13 cellular contexts compared by ENCODE assay signal in the genomic region with DNA sequence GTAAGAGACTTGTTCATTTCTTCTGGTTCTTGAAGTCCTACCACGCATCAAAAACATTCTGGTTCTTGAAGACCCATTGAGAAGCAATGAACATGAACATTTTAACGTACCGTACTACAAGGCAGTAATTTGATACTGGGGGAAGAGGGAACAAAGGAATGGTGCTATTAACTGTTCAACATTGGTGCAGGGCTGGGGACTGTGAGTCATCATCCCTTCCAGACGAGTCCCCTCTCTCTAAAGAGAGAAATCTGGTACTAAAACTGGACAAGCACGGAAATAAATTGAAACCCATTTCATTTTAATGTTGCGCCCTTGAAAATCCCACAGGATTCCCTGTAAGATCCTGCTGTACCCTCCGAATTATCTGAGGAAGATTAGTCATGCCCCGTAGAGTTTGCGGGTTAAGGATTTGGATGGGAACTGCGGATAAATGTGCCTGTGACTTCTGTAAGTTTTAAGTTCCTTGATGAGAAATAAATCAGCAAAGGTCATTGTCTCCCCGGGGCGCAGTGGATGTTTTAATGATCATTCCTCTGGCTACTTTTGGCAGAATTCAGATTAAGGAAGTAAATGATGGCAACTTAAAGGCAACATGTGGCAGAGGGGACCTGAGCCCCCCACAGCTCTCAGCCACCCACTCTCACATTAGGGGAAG.
A peak's percentile ranks its signal among the peaks of the same experiment; 100 is the strongest.
DNase-seq lines count a peak whose midpoint lies in the region; ATAC-seq and TF ChIP-seq lines count a peak whose summit lies in the region.
"Had no signal": no experiment of that assay in that cellular context is flagged by ENCODE, and none has a peak within 500 bp of the region (broad histone marks: within the 10 kb centered on the region; RNA-seq: fewer than 3 reads in every experiment).

No MANE protein-coding gene starts in this region.

- H3K36me3 Mint-ChIP-seq in H9 (ENCODE audit: insufficient read depth in 1 of 3, low read depth in 3 of 3): no peaks in the 10 kb centered on the region; a peak in 2 of 7 replicates

- H2BK12ac ChIP-seq in H9 (ENCODE audit: insufficient read length, low read depth, low read length): no peak overlapping the region

- no peak overlapping the region for H2BK20ac ChIP-seq in H9 (ENCODE audit: low read depth, low read length, poor library complexity, severe bottlenecking)

- no peak overlapping the region for H4K5ac ChIP-seq in H9 (ENCODE audit: insufficient read length, low read depth, low read length)

- H3K36me3 ChIP-seq in BLaER1: no peaks in the 10 kb centered on the region
- H3K36me3 ChIP-seq: BE2C, cardiac muscle cell, stomach had no signal

- H3K79me1 ChIP-seq in H9 (ENCODE audit: insufficient read depth, low read depth, low read length, poor library complexity, severe bottlenecking): no peaks in the 10 kb centered on the region

- H3K4me2 ChIP-seq in BLaER1 (peak overlapping the region; percentile 22; the same call in 1 of the 2 replicates), H9 (ENCODE audit: insufficient read depth, insufficient read length, low read length) (no peak overlapping the region)

- H2AFZ ChIP-seq in H9 (ENCODE audit: low read length): no peak overlapping the region

- H3K9me3 ChIP-seq in BLaER1 (peaks cover 8% of the 10 kb centered on the region; the same call in 1 of the 2 replicates), H9 (ENCODE audit: control insufficient read depth, low read depth, low read length) (no peaks in the 10 kb centered on the region)
- H3K9me3 ChIP-seq: BE2C, stomach had no signal

- H3K79me2 ChIP-seq in H9 (ENCODE audit: insufficient read depth, low read length): no peaks in the 10 kb centered on the region

- H3K27ac Mint-ChIP-seq in H9: no peak overlapping the region

- H3K27me3 ChIP-seq in BLaER1: no peaks in the 10 kb centered on the region
- no peaks in the 10 kb centered on the region for H3K27me3 ChIP-seq in H9 (ENCODE audit: insufficient read depth, low read length)
- H3K27me3 ChIP-seq: BE2C, cardiac muscle cell had no signal

- H3K4ac ChIP-seq in H9 (ENCODE audit: low read depth, low read length): no peak overlapping the region

- DNase-seq in H9 (no peak), RPMI7951 (ENCODE audit: low read depth) (peak; percentile 77), iPS-NIHi11 (ENCODE audit: low spot score) (peak; percentile 33), posterior cingulate gyrus (no peak)
- DNase-seq in activated CD4-positive, CD25-positive, alpha-beta regulatory T cell (lab: John Stamatoyannopoulos, UW): no peak
- DNase-seq: activated CD4-positive, alpha-beta T cell treated with anti-CD3 and anti-CD28 coated beads, Interleukin-2, amount 50 U/mL, for 1 hour; BE2C; NCI-H1092 treated with DMSO at 0.1 percent for 48 hours; stomach had no signal

- TF ChIP-seq CTCF in H9 (conservative IDR thresholded peaks at IDR 0.05): no peak

- no peak overlapping the region for H4K91ac ChIP-seq in H9 (ENCODE audit: insufficient read length, low read depth, low read length)

- no peak for ATAC-seq in HG03439 (IDR thresholded peaks at IDR 0.05; ENCODE audit: unreplicated experiment)
- no peak for ATAC-seq in HG03135 (IDR thresholded peaks at IDR 0.05; ENCODE audit: unreplicated experiment)

- H3K56ac ChIP-seq in H9 (ENCODE audit: insufficient read length, low read depth, low read length): no peak overlapping the region

- no peak overlapping the region for H4K8ac ChIP-seq in H9 (replicated peaks; ENCODE audit: insufficient read length, low read depth, low read length)

- no CpG with 5 or more reads among the region's 12 CpGs for WGBS in H9 (ENCODE audit: extremely low coverage, insufficient read length, low lambda C conversion rate)

- H3K4me3 ChIP-seq in BLaER1: no peak overlapping the region
- H3K4me3 ChIP-seq: cardiac muscle cell, stomach had no signal

- H3K4me1 ChIP-seq in BLaER1 (peaks cover 8% of the 10 kb centered on the region), H9 (ENCODE audit: insufficient read depth, low read length) (no peaks in the 10 kb centered on the region)
- H3K4me1 ChIP-seq: stomach had no signal

- H3K27ac ChIP-seq in BLaER1 (no peak overlapping the region), H9 (ENCODE audit: insufficient read length, low read depth, low read length) (no peak overlapping the region)
- H3K27ac ChIP-seq: cardiac muscle cell, stomach had no signal

- H2AK5ac ChIP-seq in H9 (ENCODE audit: insufficient read length, low read length): no peak overlapping the region

- H3T11ph ChIP-seq in H9 (ENCODE audit: low read length): no peak overlapping the region

- H3K18ac ChIP-seq in H9 (ENCODE audit: insufficient read length, low read depth, low read length): peak overlapping the region; percentile 53

- peak overlapping the region; percentile 66 for H3K14ac ChIP-seq in H9 (ENCODE audit: insufficient read depth, low read length)

- H3K4me3 Mint-ChIP-seq in H9: no peak overlapping the region

- H3K23ac ChIP-seq in H9 (ENCODE audit: insufficient read length, low read depth, low read length): no peak overlapping the region

- peaks cover 16% of the 10 kb centered on the region for H3K27me3 Mint-ChIP-seq in H9 (ENCODE audit: low read depth)

- intact Hi-C loops in posterior cingulate gyrus (cut with DNase I): no loop called here

- H2BK120ac ChIP-seq in H9 (ENCODE audit: low read depth, low read length, poor library complexity, severe bottlenecking): no peak overlapping the region

- H2BK15ac ChIP-seq in H9 (ENCODE audit: low read depth, low read length): no peak overlapping the region

- H3K23me2 ChIP-seq in H9 (ENCODE audit: insufficient read length, low read depth, low read length, poor library complexity, severe bottlenecking): no peaks in the 10 kb centered on the region

- H4K20me1 ChIP-seq in BLaER1 (no peaks in the 10 kb centered on the region), H9 (ENCODE audit: control insufficient read depth, insufficient read depth, insufficient read length) (no peaks in the 10 kb centered on the region)

- H3K9ac ChIP-seq in BLaER1: no peak overlapping the region
- no peak overlapping the region for H3K9ac ChIP-seq in H9 (ENCODE audit: extremely low read depth, insufficient read length, low read length)

- no peak overlapping the region for H2BK5ac ChIP-seq in H9 (ENCODE audit: insufficient read length, low read length)

- H3K4me1 Mint-ChIP-seq in H9: peaks cover 8 to 9% of the 10 kb centered on the region in 2 experiments; a peak in 3 of 4 replicates

- H3K9me3 Mint-ChIP-seq in H9: 0 out of 5 replicates have a peak, but pooled peaks cover 0 to 2% of the 10 kb centered on the region in 2 experiments

Comparison
In these comparisons a context has a peak if more than half of its experiments do, and no peak if none do; other contexts are left out.
1. DNase-seq: peak in RPMI7951 (single experiment) and iPS-NIHi11 (single experiment); none in H9 (single experiment), activated CD4-positive, CD25-positive, alpha-beta regulatory T cell (0 of 4) and posterior cingulate gyrus (0 of 10).